In the genomic region with DNA sequence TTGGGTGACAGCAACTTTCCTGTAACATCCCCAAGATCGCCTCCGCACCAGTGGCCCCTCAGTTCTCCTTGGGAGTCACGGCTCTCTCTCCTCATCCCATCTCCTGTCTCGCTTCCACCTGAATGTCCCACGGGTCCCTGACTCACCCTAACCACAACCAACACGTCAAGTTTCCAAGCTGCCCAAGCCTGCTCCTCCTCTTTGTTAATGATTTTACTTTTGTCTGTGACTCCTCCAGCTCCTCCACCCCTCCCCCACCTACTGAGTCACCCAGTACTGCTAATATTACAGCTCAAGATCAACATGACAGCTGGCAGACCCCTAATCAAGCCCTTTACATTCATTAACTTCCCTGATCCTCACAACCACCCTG, we compare ENCODE assay signal across 8 cellular contexts. TPM values are rescaled to one million over a fixed set of nuclear protein-coding genes. Genes with fewer than 3 reads are reported as not detected.
DNase-seq lines count a peak whose midpoint lies in the region; ATAC-seq, FAIRE-seq and TF ChIP-seq lines count a peak whose summit lies in the region.

No MANE protein-coding gene starts in this region.

- no peaks in the 10 kb centered on the region for H3K27me3 Mint-ChIP-seq in activated T-helper 17 cell treated with anti-CD3 and anti-CD28 coated beads, Interleukin-2, amount 50 U/mL, for 72 hours

- peak overlapping the region; percentile 86 for H3K27ac Mint-ChIP-seq in activated T-helper 17 cell treated with anti-CD3 and anti-CD28 coated beads, Interleukin-2, amount 50 U/mL, for 72 hours

- peak overlapping the region; percentile 21 for H2AFZ ChIP-seq in ACC112 (ENCODE audit: low read length, unreplicated experiment)

- H3K36me3 ChIP-seq in ACC112 (ENCODE audit: insufficient read depth, low read length) (no peaks in the 10 kb centered on the region), lower lobe of right lung (no peaks in the 10 kb centered on the region), colonic mucosa (no peaks in the 10 kb centered on the region)

- peaks cover 15% of the 10 kb centered on the region for H3K4me1 ChIP-seq in ACC112 (ENCODE audit: control insufficient read depth, insufficient read depth, low read length, unreplicated experiment)
- no peaks in the 10 kb centered on the region for H3K4me1 ChIP-seq in lower lobe of right lung
- peaks cover 3% of the 10 kb centered on the region for H3K4me1 ChIP-seq in colonic mucosa

- peak; percentile 75 for ATAC-seq in activated T-helper 17 cell treated with anti-CD3 and anti-CD28 coated beads, Interleukin-2, amount 50 U/mL, for 72 hours (replicated peaks)
- no peak for ATAC-seq in lower lobe of right lung

- no peaks in the 10 kb centered on the region for H3K9me3 Mint-ChIP-seq in activated T-helper 17 cell treated with anti-CD3 and anti-CD28 coated beads, Interleukin-2, amount 50 U/mL, for 72 hours

- peak overlapping the region; percentile 31 for H3K4me3 Mint-ChIP-seq in activated T-helper 17 cell treated with anti-CD3 and anti-CD28 coated beads, Interleukin-2, amount 50 U/mL, for 72 hours

- TF ChIP-seq CTCF in lower lobe of right lung (IDR thresholded peaks at IDR 0.05) (no peak), colonic mucosa (IDR thresholded peaks at IDR 0.05) (no peak)

- H3K79me2 ChIP-seq in ACC112 (ENCODE audit: control insufficient read depth, insufficient read depth, low read length, unreplicated experiment) = no peaks in the 10 kb centered on the region

- DNase-seq in HTR-8/SVneo (ENCODE audit: insufficient read length, low spot score) (peak; percentile 78), lower lobe of right lung (peak; percentile 29), NCI-H446 treated with DMSO at 0.1 percent for 48 hours (lab: John Stamatoyannopoulos, UW) (no peak), SIG-M5 (lab: John Stamatoyannopoulos, UW) (no peak), dedifferentiated amniotic fluid mesenchymal stem cell (ENCODE audit: extremely low spot score) (no peak), colonic mucosa (no peak)

- H3K27ac ChIP-seq in ACC112 (ENCODE audit: low read depth, low read length) (peak overlapping the region; percentile 74), lower lobe of right lung (no peak overlapping the region), colonic mucosa (no peak overlapping the region)

- no peaks in the 10 kb centered on the region for H3K27me3 ChIP-seq in ACC112 (ENCODE audit: insufficient read depth, low read length)
- no peaks in the 10 kb centered on the region for H3K27me3 ChIP-seq in lower lobe of right lung (ENCODE audit: low read depth)
- H3K27me3 ChIP-seq in colonic mucosa = no peaks in the 10 kb centered on the region

- peaks cover 54% of the 10 kb centered on the region for H3K36me3 Mint-ChIP-seq in activated T-helper 17 cell treated with anti-CD3 and anti-CD28 coated beads, Interleukin-2, amount 50 U/mL, for 72 hours (ENCODE audit: low read depth)

- FAIRE-seq in HTR-8/SVneo (lab: Jason Lieb, UNC) = peak; percentile 59

- H3K9ac ChIP-seq in colonic mucosa (ENCODE audit: low read depth in 2 of 2, low read length in 2 of 2) = no peak overlapping the region

- H3K4me1 Mint-ChIP-seq in activated T-helper 17 cell treated with anti-CD3 and anti-CD28 coated beads, Interleukin-2, amount 50 U/mL, for 72 hours = peaks cover 20% of the 10 kb centered on the region

- intact Hi-C loops in lower lobe of right lung (cut with DNase I) (no loop called here), colonic mucosa (cut with DNase I) (loop anchor here (10.0 kb wide), 2 partner anchors 292 to 512 kb away; no protein-coding TSS in a partner anchor)

- H3K9me3 ChIP-seq in lower lobe of right lung = no peaks in the 10 kb centered on the region
- no peaks in the 10 kb centered on the region for H3K9me3 ChIP-seq in colonic mucosa

- H3K4me3 ChIP-seq in ACC112 (ENCODE audit: low read depth, low read length) (peak overlapping the region; percentile 39; the same call in 1 of the 2 replicates), lower lobe of right lung (no peak overlapping the region), colonic mucosa (no peak overlapping the region)

RNA-seq across cellular contexts. Expression of a gene that starts 39.3 kb away (rescaled TPM):
- 10 to 100 TPM; 82.3 to 89.2 TPM for total RNA-seq in activated T-helper 17 cell treated with anti-CD3 and anti-CD28 coated beads, Interleukin-2, amount 50 U/mL, for 72 hours
- total RNA-seq in lower lobe of right lung (12.4 TPM), colonic mucosa (100 to 1,000 TPM; 154 to 180 TPM)

Comparison
In these comparisons a context has a peak if more than half of its experiments do, and no peak if none do; other contexts are left out.
1. DNase-seq: peak in HTR-8/SVneo (single experiment) and lower lobe of right lung (single experiment); none in NCI-H446 treated with DMSO at 0.1 percent for 48 hours (single experiment), SIG-M5 (single experiment), dedifferentiated amniotic fluid mesenchymal stem cell (single experiment) and colonic mucosa (single experiment).